ENCODE assay signal across 39 cellular contexts in genomic region chr1:182064611-182065010, GRCh38. TPM values are rescaled to one million over a fixed set of nuclear protein-coding genes. Genes with fewer than 3 reads are reported as not detected.
"Had no signal": no experiment of that assay in that cellular context is flagged by ENCODE, and none has a peak within 500 bp of the region (broad histone marks: within the 10 kb centered on the region; RNA-seq: fewer than 3 reads in every experiment).

No MANE protein-coding gene starts in this region.

- H3K4me2 ChIP-seq: KMS-11 had no signal

- H3K27ac ChIP-seq: KMS-11 had no signal

- H3K27me3 ChIP-seq: MG63 had no signal

- H3K9me3 ChIP-seq: MG63 had no signal

- H3K9ac ChIP-seq: KMS-11 had no signal

- H3K4me3 ChIP-seq: MG63 had no signal

- H3K36me3 ChIP-seq: MG63 had no signal

- DNase-seq: Karpas-422, Kasumi-1, MG63, MM.1S, MV-4-11, NCI-H1048, NCI-H1092, NCI-H1092 treated with DMSO at 0.1 percent for 48 hours, NCI-H1105, NCI-H1105 treated with DMSO at 0.1 percent for 48 hours, NCI-H1417, NCI-H1417 treated with DMSO at 0.1 percent for 48 hours, NCI-H1436, NCI-H1436 treated with DMSO at 0.1 percent for 48 hours, NCI-H146, NCI-H1694, NCI-H1694 treated with DMSO at 0.1 percent for 48 hours, NCI-H187, NCI-H187 treated with DMSO at 0.1 percent for 48 hours, NCI-H1930, NCI-H2029, NCI-H2029 treated with DMSO at 0.1 percent for 48 hours, NCI-H2081, NCI-H2081 treated with DMSO at 0.1 percent for 48 hours, NCI-H2107, NCI-H2171, NCI-H2171 treated with DMSO at 0.1 percent for 48 hours, NCI-H2227 treated with DMSO at 0.1 percent for 48 hours, NCI-H226, NCI-H345, NCI-H446, NCI-H446 treated with DMSO at 0.1 percent for 48 hours, NCI-H510A, NCI-H510A treated with DMSO at 0.1 percent for 48 hours had no signal

RNA-seq across cellular contexts. Expression of gene ZNF648, which starts 3.1 kb away (rescaled TPM):
- total RNA-seq: LHCN-M2, M059J, MCF 10A, NCI-H460 had no signal
